Comparison of ENCODE assay signal across 20 cellular contexts in the genomic region with DNA sequence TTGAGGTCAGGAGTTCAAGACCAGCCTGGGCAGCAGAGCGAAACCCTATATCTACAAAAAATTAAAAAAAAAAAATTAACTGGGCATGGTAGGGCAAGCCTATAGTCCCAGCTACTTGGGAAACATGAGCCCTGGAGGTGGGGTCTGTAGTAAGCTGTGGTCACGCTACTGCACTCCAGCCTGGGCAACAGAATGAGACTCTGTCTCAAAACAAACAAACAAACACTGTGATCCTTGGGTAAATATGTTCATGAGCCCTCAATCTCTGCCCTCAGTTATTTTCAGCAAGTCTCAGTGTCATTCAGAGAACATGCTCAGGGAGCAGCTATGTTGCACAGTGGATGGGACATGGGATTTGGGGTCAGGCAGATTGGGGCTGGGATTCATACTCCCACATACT.
DNase-seq lines count a peak whose midpoint lies in the region; ATAC-seq and TF ChIP-seq lines count a peak whose summit lies in the region.
"Had no signal": no experiment of that assay in that cellular context is flagged by ENCODE, and none has a peak within 500 bp of the region (broad histone marks: within the 10 kb centered on the region; RNA-seq: fewer than 3 reads in every experiment).

No MANE protein-coding gene starts in this region.

- no peaks in the 10 kb centered on the region for H3K79me2 ChIP-seq in mammary epithelial cell (ENCODE audit: insufficient read depth, low read length)

- H3K4me3 ChIP-seq in mammary epithelial cell (replicated peaks in 1 of 3; ENCODE audit: insufficient read depth in 1 of 3, low read depth in 2 of 3, low read length in 3 of 3), result no peak overlapping the region
- no peak overlapping the region for H3K4me3 ChIP-seq in breast epithelium
- H3K4me3 ChIP-seq: A549; BLaER1 treated with 17β-estradiol and CSF1 and Interleukin-3, amounts not matched to agents 10 nM and 100 nM; GM23248 had no signal

- H4K20me1 ChIP-seq in mammary epithelial cell (ENCODE audit: insufficient read depth, low read length), result no peaks in the 10 kb centered on the region

- no peaks in the 10 kb centered on the region for H3K27me3 ChIP-seq in mammary epithelial cell (ENCODE audit: insufficient read depth, low read length)
- H3K27me3 ChIP-seq in breast epithelium, result no peaks in the 10 kb centered on the region
- H3K27me3 ChIP-seq: BLaER1 treated with 17β-estradiol and CSF1 and Interleukin-3, amounts not matched to agents 10 nM and 100 nM had no signal

- intact Hi-C loops in mammary epithelial cell (cut with micrococcal nuclease) (no loop called here), breast epithelium (cut with DNase I; ENCODE audit: low total_unique reads) (no loop called here)

- DNase-seq in mammary epithelial cell, result no peak
- DNase-seq in breast epithelium (ENCODE audit: low spot score in 2 of 2), result no peak
- peak; percentile 69 for DNase-seq in DMS53 treated with DMSO at 0.1 percent for 48 hours (lab: John Stamatoyannopoulos, UW; ENCODE audit: unreplicated experiment)
- peak; percentile 72 for DNase-seq in left kidney (ENCODE audit: low read depth, low spot score)
- no peak for DNase-seq in T-helper 1 cell
- no peak for DNase-seq in retina
- DNase-seq: 8988T; ACHN; AML-193; BE2C; CD4-positive, alpha-beta T cell; CD8-positive, alpha-beta memory T cell; DMS 273 treated with DMSO at 0.1 percent for 48 hours; DND-41; H7; HCEC 1CT had no signal

- H3K9me3 ChIP-seq in mammary epithelial cell (replicated peaks; ENCODE audit: insufficient read depth, low read length) (no peaks in the 10 kb centered on the region), breast epithelium (no peaks in the 10 kb centered on the region)
- H3K9me3 ChIP-seq: A549, BE2C had no signal

- CTCF ChIA-PET in mammary epithelial cell (lab: Charles Lee; ENCODE audit: low non-redundant PET), result no interaction called here

- in situ Hi-C loops in mammary epithelial cell (cut with MboI; ENCODE audit: low sequenced_read_pairs in 2 of 2), result no loop called here

- H2AFZ ChIP-seq in mammary epithelial cell (ENCODE audit: low read depth, low read length), result peak overlapping the region; percentile 30
- H2AFZ ChIP-seq: GM23248 had no signal

- dilution Hi-C loops in mammary epithelial cell (cut with HindIII; ENCODE audit: low sequenced_read_pairs), result no loop called here

- WGBS in mammary epithelial cell (ENCODE audit: low coverage, missing lambda C conversion rate), result 57% methylated on average over 1 of the region's 2 CpGs

- H3K9ac ChIP-seq in mammary epithelial cell (ENCODE audit: insufficient read depth, low read length), result no peak overlapping the region
- H3K9ac ChIP-seq: BLaER1 treated with 17β-estradiol and CSF1 and Interleukin-3, amounts not matched to agents 10 nM and 100 nM; GM23248 had no signal

- H3K36me3 ChIP-seq in mammary epithelial cell (ENCODE audit: insufficient read depth, low read length) (no peaks in the 10 kb centered on the region), breast epithelium (no peaks in the 10 kb centered on the region)
- H3K36me3 ChIP-seq: BE2C; BLaER1 treated with 17β-estradiol and CSF1 and Interleukin-3, amounts not matched to agents 10 nM and 100 nM had no signal

- TF ChIP-seq CTCF in mammary epithelial cell (conservative IDR thresholded peaks at IDR 0.05 in 1 of 2, IDR thresholded peaks at IDR 0.05 in 1 of 2; ENCODE audit: extremely low read depth in 1 of 2, insufficient read depth in 1 of 2, low read depth in 1 of 2, low read length in 2 of 2), result no peak
- no peak for TF ChIP-seq CTCF in breast epithelium (IDR thresholded peaks at IDR 0.05)

- no TSS peak for BruUV-seq in mammary epithelial cell (replicated peaks; lab: Mats Ljungman, UMichigan)

- no peak for TF ChIP-seq POLR2A in breast epithelium (IDR thresholded peaks at IDR 0.05)

- H3K27ac ChIP-seq in mammary epithelial cell (ENCODE audit: insufficient read depth, low read depth, low read length), result no peak overlapping the region
- no peak overlapping the region for H3K27ac ChIP-seq in breast epithelium
- H3K27ac ChIP-seq: A549; BLaER1 treated with 17β-estradiol and CSF1 and Interleukin-3, amounts not matched to agents 10 nM and 100 nM; GM23248 had no signal

- H3K4me1 ChIP-seq in mammary epithelial cell (ENCODE audit: insufficient read depth, low read length), result peaks cover 12% of the 10 kb centered on the region
- no peaks in the 10 kb centered on the region for H3K4me1 ChIP-seq in breast epithelium
- H3K4me1 ChIP-seq: A549, BE2C had no signal

- no peak for ATAC-seq in GM18517 (IDR thresholded peaks at IDR 0.05; ENCODE audit: unreplicated experiment)
- ATAC-seq: A549 had no signal

- H3K4me2 ChIP-seq in mammary epithelial cell (ENCODE audit: insufficient read depth, low read depth, low read length), result no peak overlapping the region
- H3K4me2 ChIP-seq: A549; BLaER1 treated with 17β-estradiol and CSF1 and Interleukin-3, amounts not matched to agents 10 nM and 100 nM had no signal

Comparison
In these comparisons a context has a peak if more than half of its experiments do, and no peak if none do; other contexts are left out.
1. DNase-seq: peak in DMS53 treated with DMSO at 0.1 percent for 48 hours (single experiment) and left kidney (single experiment); none in mammary epithelial cell (single experiment), breast epithelium (0 of 2), T-helper 1 cell (0 of 5) and retina (single experiment).